In the genomic region with DNA sequence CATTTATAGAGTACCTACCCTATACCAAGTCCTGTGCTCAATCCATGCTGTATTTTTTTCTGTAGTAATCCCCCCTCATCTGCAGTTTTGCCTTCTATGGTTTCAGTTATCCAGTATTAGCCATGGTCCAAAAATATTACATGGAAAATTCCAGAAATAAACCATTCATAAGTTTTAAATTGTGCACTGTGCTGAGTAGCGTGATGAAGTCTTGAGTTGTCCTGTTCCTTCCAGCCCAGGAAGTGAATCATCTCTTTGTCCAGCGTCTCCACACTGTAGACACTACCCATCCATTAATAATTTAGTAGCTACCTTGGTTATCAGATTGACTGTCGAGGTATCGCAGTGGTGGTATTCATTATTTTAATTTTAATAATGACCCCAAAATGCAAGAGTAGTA, we compare ENCODE assay signal across 28 cellular contexts. TPM values are rescaled to one million over a fixed set of nuclear protein-coding genes. Genes with fewer than 3 reads are reported as not detected.
DNase-seq lines count a peak whose midpoint lies in the region; ATAC-seq, FAIRE-seq and TF ChIP-seq lines count a peak whose summit lies in the region.
"Had no signal": no experiment of that assay in that cellular context is flagged by ENCODE, and none has a peak within 500 bp of the region (broad histone marks: within the 10 kb centered on the region; RNA-seq: fewer than 3 reads in every experiment).

No MANE protein-coding gene starts in this region.

- H3K4me1 ChIP-seq in GM23248 (ENCODE audit: insufficient read depth), result peaks cover 6% of the 10 kb centered on the region; the same call in 1 of the 2 replicates

- H3K9me3 Mint-ChIP-seq in naive thymus-derived CD8-positive, alpha-beta T cell, result peaks cover 0 to 12% (median 0%) of the 10 kb centered on the region in 9 donors
- H3K9me3 Mint-ChIP-seq: GM23338, H9 had no signal

- no peaks in the 10 kb centered on the region for H3K27me3 Mint-ChIP-seq in naive thymus-derived CD8-positive, alpha-beta T cell
- H3K27me3 Mint-ChIP-seq: CD4-positive, alpha-beta memory T cell; IgD-negative memory B cell; T-helper 17 cell had no signal

- no peaks in the 10 kb centered on the region for H3K9me2 ChIP-seq in GM23248 (ENCODE audit: insufficient read depth)

- no peak overlapping the region for H3K4me2 ChIP-seq in GM23248 (ENCODE audit: unreplicated experiment)
- H3K4me2 ChIP-seq: A549; BLaER1 treated with 17β-estradiol and CSF1 and Interleukin-3, amounts not matched to agents 10 nM and 100 nM; GM23338; KMS-11 had no signal

- no peaks in the 10 kb centered on the region for H3K4me1 Mint-ChIP-seq in naive thymus-derived CD8-positive, alpha-beta T cell
- H3K4me1 Mint-ChIP-seq: T-helper 17 cell had no signal

- no peak overlapping the region for H3K4me3 ChIP-seq in GM23248
- H3K4me3 ChIP-seq in bronchial epithelial cell (ENCODE audit: low read depth, low read length), result no peak overlapping the region
- H3K4me3 ChIP-seq: A549; BLaER1 treated with 17β-estradiol and CSF1 and Interleukin-3, amounts not matched to agents 10 nM and 100 nM; GM23338 had no signal

- WGBS in GM23248 (ENCODE audit: low coverage in 1 of 2, low lambda C conversion rate in 2 of 2, missing lambda C conversion rate in 2 of 2), 2 experiments, result 62 to 63% methylated on average over 4 of the region's 4 CpGs

- peak; percentile 9 for DNase-seq in GM23248
- peak; percentile 2 for DNase-seq in RPMI7951 (ENCODE audit: low read depth)
- peak; percentile 37 for DNase-seq in bronchial epithelial cell (ENCODE audit: low read depth)
- peak; percentile 29 for DNase-seq in iris pigment epithelial cell (ENCODE audit: low read depth)
- no peak for DNase-seq in naive thymus-derived CD8-positive, alpha-beta T cell
- DNase-seq in NCI-H345 treated with DMSO at 0.1 percent for 48 hours (lab: John Stamatoyannopoulos, UW; ENCODE audit: unreplicated experiment), result no peak
- DNase-seq in activated CD8-positive, alpha-beta memory T cell treated with anti-CD3 and anti-CD28 coated beads for 24 hours, result no peak
- DNase-seq in GM19239 (ENCODE audit: insufficient read length, low spot score), result no peak
- DNase-seq: AML-193; CD4-positive, alpha-beta memory T cell; DMS 273 treated with DMSO at 0.1 percent for 48 hours; H9; NCI-H1092; NCI-H1417 treated with DMSO at 0.1 percent for 48 hours; NCI-H187; NCI-H2081 treated with DMSO at 0.1 percent for 48 hours; NCI-H2171; NCI-H226; NCI-H510A treated with DMSO at 0.1 percent for 48 hours; NCI-H748 treated with DMSO at 0.1 percent for 48 hours; Right ventricle myocardium superior; SW 1271; T-helper 17 cell had no signal

- POLR2A ChIA-PET in naive thymus-derived CD8-positive, alpha-beta T cell (lab: Charles Lee), result interaction anchor here (0.6 kb wide), 1 partner anchor 216 kb away, joined by 3 read pairs; no protein-coding TSS in a partner anchor

- no peaks in the 10 kb centered on the region for H3K79me2 ChIP-seq in GM23248 (ENCODE audit: insufficient read depth)

- H3K27me3 ChIP-seq in GM23248 (replicated peaks; ENCODE audit: insufficient read depth) (no peaks in the 10 kb centered on the region), bronchial epithelial cell (ENCODE audit: control insufficient read depth, insufficient read depth, low read length) (no peaks in the 10 kb centered on the region)
- H3K27me3 ChIP-seq: BLaER1 treated with 17β-estradiol and CSF1 and Interleukin-3, amounts not matched to agents 10 nM and 100 nM had no signal

- FAIRE-seq in bronchial epithelial cell (lab: Jason Lieb, UNC) (no peak), GM19239 (lab: Jason Lieb, UNC) (no peak)

- no peak for TF ChIP-seq CTCF in bronchial epithelial cell (IDR thresholded peaks at IDR 0.05; ENCODE audit: insufficient read depth, low read length, severe bottlenecking)

- in situ Hi-C loops in GM23248 (cut with MboI), result no loop called here

- no peak overlapping the region for H3K4me3 Mint-ChIP-seq in naive thymus-derived CD8-positive, alpha-beta T cell
- H3K4me3 Mint-ChIP-seq: CD4-positive, alpha-beta memory T cell; GM23338; H9; IgD-negative memory B cell; T-helper 17 cell had no signal

- H3K9me3 ChIP-seq in GM23248 (ENCODE audit: low read depth), result no peaks in the 10 kb centered on the region
- H3K9me3 ChIP-seq: A549 had no signal

- no peaks in the 10 kb centered on the region for H4K20me1 ChIP-seq in GM23248 (ENCODE audit: insufficient read depth)
- H4K20me1 ChIP-seq: BLaER1 treated with 17β-estradiol and CSF1 and Interleukin-3, amounts not matched to agents 10 nM and 100 nM had no signal

- no peak overlapping the region for H3K27ac Mint-ChIP-seq in naive thymus-derived CD8-positive, alpha-beta T cell
- H3K27ac Mint-ChIP-seq: CD4-positive, alpha-beta memory T cell; H9; IgD-negative memory B cell; T-helper 17 cell had no signal

- no peaks in the 10 kb centered on the region for H3K36me3 ChIP-seq in GM23248 (ENCODE audit: low read depth)
- no peaks in the 10 kb centered on the region for H3K36me3 ChIP-seq in bronchial epithelial cell (ENCODE audit: control insufficient read depth, insufficient read depth, low read length)
- H3K36me3 ChIP-seq: BLaER1 treated with 17β-estradiol and CSF1 and Interleukin-3, amounts not matched to agents 10 nM and 100 nM had no signal

- H2AFZ ChIP-seq in GM23248, result no peak overlapping the region
- H2AFZ ChIP-seq: GM23338 had no signal

- H3K36me3 Mint-ChIP-seq in naive thymus-derived CD8-positive, alpha-beta T cell, result peaks cover 11 to 20% (median 13%) of the 10 kb centered on the region in 3 donors

- no peak overlapping the region for H3K9ac ChIP-seq in GM23248
- H3K9ac ChIP-seq: BLaER1 treated with 17β-estradiol and CSF1 and Interleukin-3, amounts not matched to agents 10 nM and 100 nM; KMS-11 had no signal

- no peaks in the 10 kb centered on the region for H3F3A ChIP-seq in GM23248 (ENCODE audit: insufficient read depth)

- no peak overlapping the region for H3K27ac ChIP-seq in GM23248
- H3K27ac ChIP-seq: A549; BLaER1 treated with 17β-estradiol and CSF1 and Interleukin-3, amounts not matched to agents 10 nM and 100 nM; KMS-11 had no signal

- ATAC-seq in naive thymus-derived CD8-positive, alpha-beta T cell, result no peak
- ATAC-seq: A549, GM23338, T-helper 17 cell had no signal

RNA-seq across cellular contexts. Expression of a gene that starts 54.2 kb away (rescaled TPM):
- 27.1 and 42.7 TPM in 2 replicates for total RNA-seq in GM23248 (2014; rRNA removed; shearing (Covaris generic))
- 17.2 and 17.6 TPM in 2 replicates for polyA plus RNA-seq in GM23248 (2016; fragmentation: Nextera tagmentation; extraction: Ambion mirVana)
- total RNA-seq in RPMI7951 (2014; rRNA removed; shearing (Covaris generic)), result 20.5 and 32.0 TPM in 2 replicates
- 32.9 and 44.0 TPM in 2 replicates for total RNA-seq in bronchial epithelial cell
- 10 to 100 TPM; 29.8 to 31.7 TPM for total RNA-seq in naive thymus-derived CD8-positive, alpha-beta T cell
- polyA plus RNA-seq in naive thymus-derived CD8-positive, alpha-beta T cell, result 10 to 100 TPM; 10.7 to 13.9 (median 13.7) TPM

RNA-seq across cellular contexts. Expression of a gene that starts 57.8 kb away (rescaled TPM):
- 17.8 and 30.0 TPM in 2 replicates for total RNA-seq in GM23248 (2014; rRNA removed; shearing (Covaris generic))
- 49.8 TPM in 2 replicates for polyA plus RNA-seq in GM23248 (2016; fragmentation: Nextera tagmentation; extraction: Ambion mirVana)
- 17.7 and 22.6 TPM in 2 replicates for total RNA-seq in RPMI7951 (2014; rRNA removed; shearing (Covaris generic))
- 25.3 and 34.3 TPM in 2 replicates for total RNA-seq in bronchial epithelial cell
- total RNA-seq in naive thymus-derived CD8-positive, alpha-beta T cell, result 10 to 100 TPM; 71.7 to 75.5 TPM
- 10 to 100 TPM; 71.6 to 86.4 (median 74.7) TPM for polyA plus RNA-seq in naive thymus-derived CD8-positive, alpha-beta T cell

Comparison
In these comparisons a context has a peak if more than half of its experiments do, and no peak if none do; other contexts are left out.
1. DNase-seq: peak in GM23248 (single experiment), RPMI7951 (single experiment), bronchial epithelial cell (single experiment) and iris pigment epithelial cell (single experiment); none in naive thymus-derived CD8-positive, alpha-beta T cell (0 of 10), NCI-H345 treated with DMSO at 0.1 percent for 48 hours (single experiment), activated CD8-positive, alpha-beta memory T cell treated with anti-CD3 and anti-CD28 coated beads for 24 hours (single experiment) and GM19239 (single experiment).